Comparison of ENCODE assay signal across 14 cellular contexts in the genomic region with DNA sequence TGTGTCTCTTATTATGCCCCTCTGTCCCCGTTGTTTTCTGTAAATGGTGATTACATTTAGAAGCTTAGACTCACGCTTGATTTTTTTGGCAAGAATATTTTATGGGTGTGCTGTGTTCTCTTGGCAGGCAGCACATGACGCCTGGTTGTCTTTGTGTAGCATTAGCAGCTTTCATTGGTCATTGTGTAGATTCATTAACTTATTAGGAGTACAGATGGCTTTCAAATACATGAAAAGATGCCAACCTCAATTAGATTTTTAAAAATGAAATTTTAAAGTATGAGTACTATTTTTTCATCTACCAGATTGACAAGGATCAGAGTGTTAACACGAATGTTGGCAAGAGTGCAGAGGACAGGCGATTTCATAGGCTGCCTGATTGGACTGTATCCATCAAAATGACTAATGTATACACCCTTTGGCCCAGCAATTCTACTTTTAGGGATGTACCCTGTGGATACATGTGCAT. TPM values are rescaled to one million over a fixed set of nuclear protein-coding genes. Genes with fewer than 3 reads are reported as not detected.
A peak's percentile ranks its signal among the peaks of the same experiment; 100 is the strongest.
DNase-seq lines count a peak whose midpoint lies in the region; ATAC-seq, FAIRE-seq and TF ChIP-seq lines count a peak whose summit lies in the region.
"Had no signal": no experiment of that assay in that cellular context is flagged by ENCODE, and none has a peak within 500 bp of the region (broad histone marks: within the 10 kb centered on the region; RNA-seq: fewer than 3 reads in every experiment).

No MANE protein-coding gene starts in this region.

- no CpG with 5 or more reads among the region's 5 CpGs for WGBS in IMR-90 (ENCODE audit: extremely low coverage in 2 of 2, insufficient read length in 1 of 2), 2 experiments

- H2BK20ac ChIP-seq in IMR-90 (ENCODE audit: low read depth, low read length): no peak overlapping the region

- no peak overlapping the region for H3K4ac ChIP-seq in IMR-90 (ENCODE audit: low read depth, low read length)

- no peak for FAIRE-seq in keratinocyte (lab: Jason Lieb, UNC)

- peak overlapping the region; percentile 40 for H3K4me2 ChIP-seq in IMR-90 (ENCODE audit: low read depth, low read length)
- peak overlapping the region; percentile 30 for H3K4me2 ChIP-seq in keratinocyte (ENCODE audit: control insufficient read depth, extremely low read depth, insufficient read depth, low read depth, low read length)

- H2BK5ac ChIP-seq in IMR-90 (ENCODE audit: low read depth, low read length, poor library complexity, severe bottlenecking): no peak overlapping the region

- no peaks in the 10 kb centered on the region for H3K79me2 ChIP-seq in keratinocyte (ENCODE audit: control insufficient read depth, insufficient read depth, low read length)

- no peak overlapping the region for H3K23ac ChIP-seq in IMR-90 (ENCODE audit: low read depth, low read length)

- H3K36me3 ChIP-seq in IMR-90 (ENCODE audit: control insufficient read depth, insufficient read depth, low read length) (no peaks in the 10 kb centered on the region), adipocyte (ENCODE audit: control insufficient read depth, insufficient read depth, low read length, severe bottlenecking) (no peaks in the 10 kb centered on the region), keratinocyte (ENCODE audit: control insufficient read depth in 2 of 2, extremely low read depth in 1 of 2, insufficient read depth in 2 of 2, low read length in 2 of 2) (no peaks in the 10 kb centered on the region), SJCRH30 (no peaks in the 10 kb centered on the region)

- dilution Hi-C loops in IMR-90 (cut with HindIII; ENCODE audit: low sequenced_read_pairs, unreplicated experiment) (no loop called here), keratinocyte (cut with MboI; ENCODE audit: extremely low pct_ligation_motif_present, low sequenced_read_pairs) (no loop called here)

- no TSS peak for BruUV-seq in IMR-90 (replicated peaks; lab: Mats Ljungman, UMichigan)

- no peak overlapping the region for H4K5ac ChIP-seq in IMR-90 (ENCODE audit: low read depth, low read length)

- peak overlapping the region; percentile 47 for H3K27ac ChIP-seq in C4-2B
- H3K27ac ChIP-seq in IMR-90 (ENCODE audit: insufficient read depth, low read length): no peak overlapping the region
- H3K27ac ChIP-seq in keratinocyte (ENCODE audit: control insufficient read depth, insufficient read depth, low read length): no peak overlapping the region
- H3K27ac ChIP-seq in SJCRH30: no peak overlapping the region
- H3K27ac ChIP-seq: testis had no signal

- H3K4me1 ChIP-seq in IMR-90 (ENCODE audit: control insufficient read depth, insufficient read depth, low read length) (peaks cover 6% of the 10 kb centered on the region; the same call in 1 of the 2 replicates), adipocyte (ENCODE audit: control insufficient read depth, insufficient read depth, low read length) (peaks cover 20% of the 10 kb centered on the region), keratinocyte (ENCODE audit: control insufficient read depth, extremely low read depth, insufficient read depth, low read length) (no peaks in the 10 kb centered on the region), SJCRH30 (no peaks in the 10 kb centered on the region)
- H3K4me1 ChIP-seq: testis had no signal

- no peak overlapping the region for H4K91ac ChIP-seq in IMR-90 (ENCODE audit: insufficient read depth, low read depth, low read length)

- H2AK9ac ChIP-seq in IMR-90 (replicated peaks; ENCODE audit: low read depth, low read length, poor library complexity): no peak overlapping the region

- H2AFZ ChIP-seq in IMR-90 (replicated peaks; ENCODE audit: low read length, poor library complexity) (no peak overlapping the region), keratinocyte (ENCODE audit: control insufficient read depth, low read length) (no peak overlapping the region)

- H3K18ac ChIP-seq in IMR-90 (ENCODE audit: low read depth, low read length): no peak overlapping the region

- no peak for TF ChIP-seq RAD21 in IMR-90 (IDR thresholded peaks at IDR 0.05; ENCODE audit: low read length)

- no peaks in the 10 kb centered on the region for H4K20me1 ChIP-seq in IMR-90 (ENCODE audit: insufficient read depth, low read length)
- no peaks in the 10 kb centered on the region for H4K20me1 ChIP-seq in keratinocyte (ENCODE audit: control insufficient read depth, extremely low read depth, insufficient read depth, low read length)

- H3K4me3 ChIP-seq in IMR-90 (ENCODE audit: insufficient read depth, low read depth, low read length): no peak overlapping the region
- peak overlapping the region; percentile 46 for H3K4me3 ChIP-seq in adipocyte (ENCODE audit: low read length)
- no peak overlapping the region for H3K4me3 ChIP-seq in keratinocyte (ENCODE audit: control insufficient read depth in 2 of 3, extremely low read depth in 1 of 3, insufficient read depth in 2 of 3, low read depth in 1 of 3, low read length in 3 of 3)
- no peak overlapping the region for H3K4me3 ChIP-seq in SJCRH30
- H3K4me3 ChIP-seq: testis had no signal

- H4K8ac ChIP-seq in IMR-90 (ENCODE audit: low read depth in 2 of 2, low read length in 2 of 2): no peak overlapping the region

- H3K79me1 ChIP-seq in IMR-90 (ENCODE audit: low read depth in 1 of 2, low read length in 2 of 2): no peaks in the 10 kb centered on the region

- no peak overlapping the region for H3K14ac ChIP-seq in IMR-90 (replicated peaks; ENCODE audit: low read depth, low read length)

- CTCF ChIA-PET in IMR-90 (lab: Yijun Ruan, JAX): interaction anchor here (1.4 to 1.6 kb wide), 2 partner anchors 9 to 12 kb away, joined by 4 to 5 read pairs; no protein-coding TSS in a partner anchor

- DNase-seq in IMR-90: peak; percentile 43
- DNase-seq in adipocyte (ENCODE audit: low read depth): peak; percentile 80
- DNase-seq in keratinocyte (ENCODE audit: low read depth, low spot score): no peak
- DNase-seq in SJCRH30: no peak
- DNase-seq in iPS-NIHi11 (ENCODE audit: low spot score): no peak
- no peak for DNase-seq in stimulated activated CD8-positive, alpha-beta memory T cell treated with anti-CD3 and anti-CD28 coated beads, Interleukin-4, amount 100 ng/mL, for 48 hours
- DNase-seq: activated CD8-positive, alpha-beta T cell treated with anti-CD3 and anti-CD28 coated beads, Interleukin-2, amount 10 ng/mL, durations not matched to agents 7 days and 5 days; cortex of kidney; H7; testis had no signal

- H2BK120ac ChIP-seq in IMR-90 (ENCODE audit: low read depth, low read length): no peak overlapping the region

- H2BK15ac ChIP-seq in IMR-90 (ENCODE audit: low read depth, low read length): no peak overlapping the region

- in situ Hi-C loops in IMR-90 (cut with MboI; ENCODE audit: low sequenced_read_pairs): no loop called here

- H3K56ac ChIP-seq in IMR-90 (ENCODE audit: extremely low read depth, insufficient read depth, low read length): no peak overlapping the region

- POLR2A ChIA-PET in IMR-90 (lab: Charles Lee; ENCODE audit: unreplicated experiment): no interaction called here

- H3K27me3 ChIP-seq in IMR-90 (ENCODE audit: control insufficient read depth, insufficient read depth, low read length) (no peaks in the 10 kb centered on the region), adipocyte (replicated peaks; ENCODE audit: control insufficient read depth, insufficient read depth, low read length) (no peaks in the 10 kb centered on the region), keratinocyte (ENCODE audit: control insufficient read depth, extremely low read depth, insufficient read depth, low read length) (no peaks in the 10 kb centered on the region), SJCRH30 (peaks cover 8% of the 10 kb centered on the region; the same call in 1 of the 2 replicates)
- H3K27me3 ChIP-seq: testis had no signal

- intact Hi-C loops in IMR-90 (cut with micrococcal nuclease): no loop called here

- H3K9me3 ChIP-seq in IMR-90 (ENCODE audit: control insufficient read depth, insufficient read depth, low read length) (no peaks in the 10 kb centered on the region), adipocyte (ENCODE audit: control insufficient read depth, low read length) (no peaks in the 10 kb centered on the region), keratinocyte (ENCODE audit: control insufficient read depth, low read depth, low read length) (no peaks in the 10 kb centered on the region), SJCRH30 (replicated peaks) (no peaks in the 10 kb centered on the region)
- H3K9me3 ChIP-seq: testis had no signal

- peaks cover 4% of the 10 kb centered on the region for H3K9me1 ChIP-seq in IMR-90 (ENCODE audit: insufficient read depth, low read length)
- H3K9me1 ChIP-seq in keratinocyte (ENCODE audit: control insufficient read depth, extremely low read depth, insufficient read depth, low read length): no peaks in the 10 kb centered on the region

- no peak overlapping the region for H2AK5ac ChIP-seq in IMR-90 (ENCODE audit: low read depth, low read length)

- ATAC-seq in IMR-90 (ENCODE audit: low read depth) (peak; percentile 74), GM21576 (IDR thresholded peaks at IDR 0.05; ENCODE audit: unreplicated experiment) (no peak)
- ATAC-seq: activated CD8-positive, alpha-beta T cell treated with anti-CD3 and anti-CD28 coated beads, Interleukin-2, amount 10 ng/mL, durations not matched to agents 7 days and 5 days; sciatic nerve had no signal

- H3K9ac ChIP-seq in IMR-90 (ENCODE audit: low read depth, low read length) (no peak overlapping the region), adipocyte (ENCODE audit: low read length) (peak overlapping the region; percentile 5), keratinocyte (ENCODE audit: control insufficient read depth, extremely low read depth, insufficient read depth, low read length) (no peak overlapping the region)

- TF ChIP-seq POLR2A in IMR-90 (IDR thresholded peaks at IDR 0.05; ENCODE audit: low read depth, low read length): no peak

- TF ChIP-seq CTCF in C4-2B (conservative IDR thresholded peaks at IDR 0.05) (no peak), IMR-90 (conservative IDR thresholded peaks at IDR 0.05; ENCODE audit: low read depth, low read length) (no peak), keratinocyte (optimal IDR thresholded peaks at IDR 0.05 in 1 of 3, IDR thresholded peaks at IDR 0.05 in 1 of 3, conservative IDR thresholded peaks at IDR 0.05 in 1 of 3; ENCODE audit: extremely low read depth in 1 of 3, insufficient read depth in 2 of 3, low read length in 3 of 3) (no peak)

RNA-seq across cellular contexts. Expression of a gene that starts 15.2 kb away (rescaled TPM):
- not detected in 2 replicates for total RNA-seq in IMR-90 (2012; rRNA removed)
- polyA plus RNA-seq in IMR-90 (2012; rRNA removed) (not detected in 2 replicates), keratinocyte (not detected in 3 replicates)
- polyA plus RNA-seq in IMR-90 (2012; cell fraction: cytosol; rRNA removed): not detected in 2 replicates
- polyA plus RNA-seq in IMR-90 (2012; cell fraction: nucleus; rRNA removed; ENCODE audit: low replicate concordance): not detected in 2 replicates
- not detected for polyA plus RNA-seq in keratinocyte (2011; ENCODE audit: low read depth)
- not detected in 2 replicates for polyA plus RNA-seq in keratinocyte (2011; cell fraction: cytosol; rRNA removed)
- polyA plus RNA-seq in keratinocyte (2011; cell fraction: nucleus; rRNA removed): not detected in 2 replicates
- polyA plus RNA-seq in keratinocyte (2012; ENCODE audit: low replicate concordance): not detected in 2 replicates
- not detected in 3 replicates for polyA minus RNA-seq in keratinocyte
- polyA minus RNA-seq in keratinocyte (2011; cell fraction: cytosol; rRNA and poly(A)+ RNA removed): not detected
- polyA minus RNA-seq in keratinocyte (2011; cell fraction: nucleus; rRNA and poly(A)+ RNA removed): not detected in 2 replicates
- total RNA-seq in SJCRH30 (2014; rRNA removed; shearing (Covaris generic)): not detected in 2 replicates
- total RNA-seq: activated CD8-positive, alpha-beta T cell treated with anti-CD3 and anti-CD28 coated beads, Interleukin-2, amount 10 ng/mL, durations not matched to agents 7 days and 5 days; glomerular endothelial cell had no signal

RNA-seq across cellular contexts. Expression of a gene that starts 47.9 kb away (rescaled TPM):
- total RNA-seq in IMR-90 (2012; rRNA removed): 174 and 186 TPM in 2 replicates
- 148 and 156 TPM in 2 replicates for polyA plus RNA-seq in IMR-90 (2012; rRNA removed)
- polyA plus RNA-seq in IMR-90 (2012; cell fraction: cytosol; rRNA removed): 283 and 402 TPM in 2 replicates
- 740 and 930 TPM in 2 replicates for polyA plus RNA-seq in IMR-90 (2012; cell fraction: nucleus; rRNA removed; ENCODE audit: low replicate concordance)
- polyA plus RNA-seq in keratinocyte: 24.4 to 40.8 TPM (median 33.0 TPM) in 3 replicates
- polyA plus RNA-seq in keratinocyte (2011; ENCODE audit: low read depth): 34.7 TPM
- polyA plus RNA-seq in keratinocyte (2011; cell fraction: cytosol; rRNA removed): 10.6 and 31.2 TPM in 2 replicates
- polyA plus RNA-seq in keratinocyte (2011; cell fraction: nucleus; rRNA removed): 42.7 and 42.9 TPM in 2 replicates
- 28.1 and 65.4 TPM in 2 replicates for polyA plus RNA-seq in keratinocyte (2012; ENCODE audit: low replicate concordance)
- polyA minus RNA-seq in keratinocyte: 8.9 to 12.6 TPM (median 9.4 TPM) in 3 replicates
- 68.7 TPM for polyA minus RNA-seq in keratinocyte (2011; cell fraction: cytosol; rRNA and poly(A)+ RNA removed)
- 23.6 and 35.0 TPM in 2 replicates for polyA minus RNA-seq in keratinocyte (2011; cell fraction: nucleus; rRNA and poly(A)+ RNA removed)
- 71.6 and 73.9 TPM in 2 replicates for total RNA-seq in SJCRH30 (2014; rRNA removed; shearing (Covaris generic))

Comparison
In these comparisons a context has a peak if more than half of its experiments do, and no peak if none do; other contexts are left out.
1. DNase-seq: peak in IMR-90 (single experiment) and adipocyte (single experiment); none in keratinocyte (single experiment), SJCRH30 (0 of 2), iPS-NIHi11 (single experiment) and stimulated activated CD8-positive, alpha-beta memory T cell treated with anti-CD3 and anti-CD28 coated beads, Interleukin-4, amount 100 ng/mL, for 48 hours (single experiment).